In genomic region chr1:1793481-1794244, GRCh38 we compare ENCODE assay signal across 17 cellular contexts. TPM values are rescaled to one million over a fixed set of nuclear protein-coding genes. Genes with fewer than 3 reads are reported as not detected.
A peak's percentile ranks its signal among the peaks of the same experiment; 100 is the strongest.
DNase-seq lines count a peak whose midpoint lies in the region; ATAC-seq, FAIRE-seq and TF ChIP-seq lines count a peak whose summit lies in the region.
"Had no signal": no experiment of that assay in that cellular context is flagged by ENCODE, and none has a peak within 500 bp of the region (broad histone marks: within the 10 kb centered on the region; RNA-seq: fewer than 3 reads in every experiment).

No MANE protein-coding gene starts in this region.

- SMC1A ChIA-PET in GM12878 (lab: Charles Lee; ENCODE audit: uncharacterized antibody, unreplicated experiment): no interaction called here

- 97% methylated on average over 17 of the region's 17 CpGs for WGBS in GM12878 (ENCODE audit: insufficient coverage, insufficient replicate concordance, low lambda C conversion rate, missing lambda C conversion rate)
- WGBS in neuronal stem cell (ENCODE audit: extremely low coverage in 2 of 2, insufficient read length in 2 of 2, insufficient replicate concordance in 1 of 2), 2 donors: no CpG with 5 or more reads among the region's 17 CpGs
- 86 to 92% methylated on average over 5 to 9 of the region's 17 CpGs for whole genome bisulfite sequencing in gastroesophageal sphincter (ENCODE audit: low coverage in 1 of 2), 2 donors

- peaks cover 14% of the 10 kb centered on the region for H3K79me1 ChIP-seq in neuronal stem cell (ENCODE audit: low read depth, low read length)

- H2AK5ac ChIP-seq in neuronal stem cell (ENCODE audit: low read depth, low read length): no peak overlapping the region

- peak overlapping the region; percentile 49 for H3K27ac Mint-ChIP-seq in CD8-positive, alpha-beta T cell
- peak overlapping the region; percentile 46 to 61 for H3K27ac Mint-ChIP-seq in T-cell

- TF ChIP-seq EP300 in GM12878 (IDR thresholded peaks at IDR 0.05; ENCODE audit: borderline replicate concordance in 1 of 2, control insufficient read depth in 1 of 2, low read depth in 2 of 2, low read length in 2 of 2) (no peak), gastroesophageal sphincter (IDR thresholded peaks at IDR 0.05) (no peak)

- H3K36me3 Mint-ChIP-seq in CD8-positive, alpha-beta T cell: peaks cover 82% of the 10 kb centered on the region
- H3K36me3 Mint-ChIP-seq in T-cell: peaks cover 39% of the 10 kb centered on the region

- no peak for TF ChIP-seq RAD21 in GM12878 (IDR thresholded peaks at IDR 0.05; ENCODE audit: insufficient read depth, low read depth, low read length)

- H4K8ac ChIP-seq in neuronal stem cell (ENCODE audit: low read depth, low read length): no peak overlapping the region

- H3K23ac ChIP-seq in neuronal stem cell (ENCODE audit: low read depth, low read length, poor library complexity): no peak overlapping the region

- RAD21 ChIA-PET in GM12878 (lab: Charles Lee; ENCODE audit: unreplicated experiment): no interaction called here

- POLR2A ChIA-PET in CD8-positive, alpha-beta T cell (lab: Charles Lee): no interaction called here
- POLR2A ChIA-PET in T-cell (lab: Charles Lee) (no interaction called here), GM12878 (lab: Charles Lee) (no interaction called here)

- H2BK5ac ChIP-seq in neuronal stem cell (ENCODE audit: low read length): no peak overlapping the region

- no peak overlapping the region for H3K4me3 ChIP-seq in CD8-positive, alpha-beta T cell (ENCODE audit: low read depth, low read length)
- H3K4me3 ChIP-seq in GM12878 (no peak overlapping the region), neuronal stem cell (ENCODE audit: low read length in 2 of 2) (no peak overlapping the region), gastroesophageal sphincter (no peak overlapping the region)
- H3K4me3 ChIP-seq: SK-N-MC, thyroid gland had no signal

- TF ChIP-seq POLR2A in GM12878 (IDR thresholded peaks at IDR 0.05; ENCODE audit: low read depth, low read length): no peak; the same call in 1 of the 2 replicates
- TF ChIP-seq POLR2A in gastroesophageal sphincter (IDR thresholded peaks at IDR 0.05): no peak

- peaks cover 9% of the 10 kb centered on the region for H3K79me2 ChIP-seq in GM12878 (ENCODE audit: control insufficient read depth, insufficient read depth, low read length)

- no peak overlapping the region for H3K18ac ChIP-seq in neuronal stem cell (ENCODE audit: low read length)

- TF ChIP-seq CTCF in CD8-positive, alpha-beta T cell (IDR thresholded peaks at IDR 0.05): no peak
- TF ChIP-seq CTCF in GM12878 (IDR thresholded peaks at IDR 0.05 in 2 of 3, conservative IDR thresholded peaks at IDR 0.05 in 1 of 3; ENCODE audit: control insufficient read depth in 2 of 3, extremely low read depth in 1 of 3, insufficient read depth in 1 of 3, low read depth in 3 of 3, low read length in 3 of 3): no peak
- TF ChIP-seq CTCF in gastroesophageal sphincter (IDR thresholded peaks at IDR 0.05): no peak

- no peaks in the 10 kb centered on the region for H3K9me3 ChIP-seq in CD8-positive, alpha-beta T cell (ENCODE audit: low read length)
- H3K9me3 ChIP-seq in GM12878 (replicated peaks; ENCODE audit: control insufficient read depth, insufficient read depth, low read length): no peaks in the 10 kb centered on the region
- peaks cover 0 to 4% of the 10 kb centered on the region in 2 donors for H3K9me3 ChIP-seq in neuronal stem cell (replicated peaks in 1 of 2; ENCODE audit: control insufficient read depth in 2 of 2, insufficient read depth in 1 of 2, low read depth in 1 of 2, low read length in 2 of 2)
- no peaks in the 10 kb centered on the region for H3K9me3 ChIP-seq in gastroesophageal sphincter
- H3K9me3 ChIP-seq: thyroid gland had no signal

- no peak overlapping the region for H3K4me3 Mint-ChIP-seq in CD8-positive, alpha-beta T cell
- no peak overlapping the region for H3K4me3 Mint-ChIP-seq in T-cell

- H4K20me1 ChIP-seq in GM12878 (ENCODE audit: control insufficient read depth, insufficient read depth): peaks cover 5% of the 10 kb centered on the region; the same call in 1 of the 2 replicates

- no peak overlapping the region for H3K9ac ChIP-seq in GM12878 (ENCODE audit: control insufficient read depth, insufficient read depth, low read length)
- H3K9ac ChIP-seq in neuronal stem cell (ENCODE audit: low read depth, low read length, poor library complexity): peak overlapping the region; percentile 54

- H4K91ac ChIP-seq in neuronal stem cell (ENCODE audit: low read depth, low read length, poor library complexity): no peak overlapping the region

- H3K36me3 ChIP-seq in CD8-positive, alpha-beta T cell (ENCODE audit: insufficient read depth, low read length): peaks cover 40% of the 10 kb centered on the region
- H3K36me3 ChIP-seq in GM12878 (ENCODE audit: control insufficient read depth in 2 of 2, insufficient read depth in 2 of 2, low read length in 1 of 2): peaks cover 51 to 62% of the 10 kb centered on the region in 2 experiments
- peaks cover 60 to 98% of the 10 kb centered on the region in 2 donors for H3K36me3 ChIP-seq in neuronal stem cell (replicated peaks in 1 of 2; ENCODE audit: control insufficient read depth in 2 of 2, insufficient read depth in 2 of 2, low read length in 2 of 2)
- peaks cover 0 to 100% of the 10 kb centered on the region in 2 donors for H3K36me3 ChIP-seq in gastroesophageal sphincter

- H3K4me1 Mint-ChIP-seq in CD8-positive, alpha-beta T cell (ENCODE audit: low read depth): peaks cover 4% of the 10 kb centered on the region
- peaks cover 9 to 13% (median 12%) of the 10 kb centered on the region in 3 donors for H3K4me1 Mint-ChIP-seq in T-cell

- no peak overlapping the region for H3K4ac ChIP-seq in neuronal stem cell (ENCODE audit: low read length)

- no peak for ATAC-seq in CD8-positive, alpha-beta T cell
- ATAC-seq in T-cell (replicated peaks in 1 of 4) (no peak), GM12878 (no peak), gastroesophageal sphincter (no peak)
- ATAC-seq: HCT116 had no signal

- H2AFZ ChIP-seq in GM12878 (ENCODE audit: control insufficient read depth, low read depth, low read length) (no peak overlapping the region), neuronal stem cell (ENCODE audit: low read length) (no peak overlapping the region)

- H2BK120ac ChIP-seq in neuronal stem cell (ENCODE audit: low read depth, low read length): no peak overlapping the region

- no peak overlapping the region for H2BK15ac ChIP-seq in neuronal stem cell (ENCODE audit: low read length)

- no peak overlapping the region for H3K4me2 ChIP-seq in GM12878 (ENCODE audit: control insufficient read depth, insufficient read depth)
- H3K4me2 ChIP-seq in neuronal stem cell (ENCODE audit: insufficient read depth, low read length, poor library complexity, severe bottlenecking): no peak overlapping the region

- CTCF ChIA-PET in CD8-positive, alpha-beta T cell (lab: Charles Lee): interaction anchor here (1.1 kb wide), 1 partner anchor 14 kb away, joined by 3 read pairs; no protein-coding TSS in a partner anchor
- CTCF ChIA-PET in T-cell (lab: Charles Lee) (interaction anchor here in 1 of 2 donors (0.5 kb wide), 1 partner anchor 80 kb away, joined by 6 read pairs; no protein-coding TSS in a partner anchor), GM12878 (lab: Yijun Ruan, JAX) (no interaction called here)

- intact Hi-C loops in CD8-positive, alpha-beta T cell (cut with DNase I, micrococcal nuclease): no loop called here
- intact Hi-C loops in GM12878 (cut with micrococcal nuclease; ENCODE audit: unreplicated experiment) (no loop called here), head of caudate nucleus (cut with DNase I) (no loop called here)

- H3K27ac ChIP-seq in CD8-positive, alpha-beta T cell (ENCODE audit: low read depth, low read length): no peak overlapping the region
- H3K27ac ChIP-seq in GM12878 (ENCODE audit: control insufficient read depth, insufficient read depth) (no peak overlapping the region), neuronal stem cell (replicated peaks; ENCODE audit: low read length) (no peak overlapping the region), gastroesophageal sphincter (no peak overlapping the region)
- H3K27ac ChIP-seq: SK-N-MC, thyroid gland had no signal

- H3K4me1 ChIP-seq in CD8-positive, alpha-beta T cell (ENCODE audit: insufficient read depth, low read length): no peaks in the 10 kb centered on the region
- H3K4me1 ChIP-seq in GM12878 (ENCODE audit: control insufficient read depth, insufficient read depth, low read length) (peaks cover 11% of the 10 kb centered on the region), neuronal stem cell (ENCODE audit: control insufficient read depth in 2 of 2, insufficient read depth in 1 of 2, low read depth in 1 of 2, low read length in 2 of 2) (no peaks in the 10 kb centered on the region), gastroesophageal sphincter (peaks cover 0 to 5% (median 0%) of the 10 kb centered on the region in 3 donors)

- no peak for DNase-seq in CD8-positive, alpha-beta T cell
- DNase-seq in T-cell: no peak
- DNase-seq in GM12878 (ENCODE audit: low read depth, low spot score): no peak
- no peak for DNase-seq in neuronal stem cell (ENCODE audit: low spot score)
- no peak for DNase-seq in GF-D8 (lab: John Stamatoyannopoulos, UW)
- DNase-seq in head of caudate nucleus: no peak
- DNase-seq: activated CD4-positive, alpha-beta T cell treated with anti-CD3 and anti-CD28 coated beads, Interleukin-2, amount 50 U/mL, for 48 hours; cortex of kidney; DND-41; erythroblast; NCI-H1092 treated with DMSO at 0.1 percent for 48 hours; NCI-H2107; thyroid gland had no signal

- in situ Hi-C loops in GM12878 (cut with MboI): no loop called here

- no peaks in the 10 kb centered on the region for H3K9me3 Mint-ChIP-seq in CD8-positive, alpha-beta T cell
- H3K9me3 Mint-ChIP-seq in T-cell: no peaks in the 10 kb centered on the region

- H3K27me3 Mint-ChIP-seq in CD8-positive, alpha-beta T cell (ENCODE audit: low read depth): no peaks in the 10 kb centered on the region
- H3K27me3 Mint-ChIP-seq in T-cell: no peaks in the 10 kb centered on the region

- TSS peak; percentile 26 for BruUV-seq in GM12878 (replicated peaks; lab: Mats Ljungman, UMichigan)

- H3K14ac ChIP-seq in neuronal stem cell (ENCODE audit: low read length): no peak overlapping the region

- H3K27me3 ChIP-seq in CD8-positive, alpha-beta T cell (ENCODE audit: insufficient read depth, low read length): no peaks in the 10 kb centered on the region
- H3K27me3 ChIP-seq in GM12878 (replicated peaks in 1 of 2; ENCODE audit: control insufficient read depth in 2 of 2, insufficient read depth in 2 of 2, low read length in 1 of 2): no peaks in the 10 kb centered on the region
- no peaks in the 10 kb centered on the region for H3K27me3 ChIP-seq in neuronal stem cell (ENCODE audit: control insufficient read depth in 3 of 3, insufficient read depth in 3 of 3, low read depth in 1 of 3, low read length in 3 of 3)
- no peaks in the 10 kb centered on the region for H3K27me3 ChIP-seq in gastroesophageal sphincter
- H3K27me3 ChIP-seq: thyroid gland had no signal

- H2BK12ac ChIP-seq in neuronal stem cell (ENCODE audit: low read length): no peak overlapping the region

- no peak for FAIRE-seq in GM12878 (lab: Jason Lieb, UNC)
- FAIRE-seq: TTC549 had no signal

RNA-seq across cellular contexts. Expression of gene NADK, which starts 15.4 kb away (rescaled TPM):
- total RNA-seq in CD8-positive, alpha-beta T cell: 10 to 100 TPM; 15.4 to 16.7 TPM
- total RNA-seq in T-cell (10 to 100 TPM; 45.6 to 68.2 (median 58.0) TPM), GM12878 (2014; rRNA removed) (46.5 and 49.1 TPM in 2 replicates), GM12878 (2014; rRNA removed; fragmentation: Illumina TruSeq; extraction: Trizol) (27.0 and 30.2 TPM in 2 replicates), GM12878 (2021) (78.7 and 93.2 TPM in 2 replicates), gastroesophageal sphincter (10 to 100 TPM; 69.8 to 82.5 (median 73.8) TPM)
- total RNA-seq in GM12878 (2013; cell fraction: nucleolus; rRNA removed): 113 and 124 TPM in 2 replicates
- polyA plus RNA-seq in GM12878 (2011; ENCODE audit: low read depth): 36.7 TPM
- polyA plus RNA-seq in GM12878 (2011; rRNA removed) (48.7 and 62.6 TPM in 2 replicates), GM12878 (2014; fragmentation: Illumina TruSeq; extraction: Trizol) (10.6 and 32.9 TPM in 2 replicates), GM12878 (2014; fragmentation: Nextera tagmentation; extraction: Ambion mirVana) (1 to 10 TPM; 1.1 to 3.6 TPM), GM12878 (2014; rRNA removed) (70.8 and 75.2 TPM in 2 replicates), GM12878 (2016; fragmentation: Nextera tagmentation; extraction: Ambion mirVana) (10 to 100 TPM; 44.6 to 60.6 TPM)
- 72.7 and 78.2 TPM in 2 replicates for polyA plus RNA-seq in GM12878 (2011; cell fraction: cytosol; rRNA removed)
- polyA plus RNA-seq in GM12878 (2011; cell fraction: nucleus; rRNA removed): 242 and 315 TPM in 2 replicates
- 42.3 and 46.1 TPM in 2 replicates for polyA plus RNA-seq in GM12878 (2012)
- 21.1 and 51.6 TPM in 2 replicates for polyA minus RNA-seq in GM12878 (2011; rRNA and poly(A)+ RNA removed)
- 29.9 and 30.3 TPM in 2 replicates for polyA minus RNA-seq in GM12878 (2011; cell fraction: cytosol; rRNA and poly(A)+ RNA removed)
- 39.2 and 54.4 TPM in 2 replicates for polyA minus RNA-seq in GM12878 (2011; cell fraction: nucleus; rRNA and poly(A)+ RNA removed)
- polyA plus RNA-seq in neuronal stem cell (2013, experiment 1 of 2): 45.5 TPM
- 43.7 TPM for polyA plus RNA-seq in neuronal stem cell (2013, experiment 2 of 2)
